26 cellular contexts compared by ENCODE assay signal in genomic region chr11:57092028-57092698, GRCh38.
"Had no signal": no experiment of that assay in that cellular context is flagged by ENCODE, and none has a peak within 500 bp of the region (broad histone marks: within the 10 kb centered on the region; RNA-seq: fewer than 3 reads in every experiment).

No MANE protein-coding gene starts in this region.

- H3K27ac Mint-ChIP-seq: dendritic cell treated with granulocyte-macrophage colony-stimulating factor and Interleukin-4, amounts not matched to agents 40 ng/mL and 50 ng/mL, for 4 days; effector memory CD8-positive, alpha-beta T cell; endodermal cell; mesothelial cell of epicardium had no signal

- H3K9me3 Mint-ChIP-seq: dendritic cell treated with granulocyte-macrophage colony-stimulating factor and Interleukin-4, amounts not matched to agents 40 ng/mL and 50 ng/mL, for 4 days; endodermal cell; mesothelial cell of epicardium had no signal

- H3K36me3 ChIP-seq: colonic mucosa, esophagus squamous epithelium, gastrocnemius medialis, heart right ventricle, left ventricle myocardium inferior, lower lobe of right lung had no signal

- H3K36me3 Mint-ChIP-seq: mesothelial cell of epicardium had no signal

- H3K27me3 ChIP-seq: colonic mucosa, esophagus squamous epithelium, gastrocnemius medialis, heart right ventricle had no signal

- ATAC-seq: effector memory CD8-positive, alpha-beta T cell; esophagus mucosa; gastrocnemius medialis; heart right ventricle; left cardiac atrium; lower lobe of right lung; mucosa of descending colon had no signal

- FAIRE-seq: endometrium, islet of Langerhans, keratinocyte had no signal

- H3K27ac ChIP-seq: colonic mucosa, epithelial cell of prostate, esophagus squamous epithelium, gastrocnemius medialis, heart right ventricle, left ventricle myocardium inferior, lower lobe of right lung had no signal

- H3K4me1 Mint-ChIP-seq: endodermal cell had no signal

- H3K4me3 Mint-ChIP-seq: dendritic cell treated with granulocyte-macrophage colony-stimulating factor and Interleukin-4, amounts not matched to agents 40 ng/mL and 50 ng/mL, for 4 days; effector memory CD8-positive, alpha-beta T cell; endodermal cell; mesothelial cell of epicardium had no signal

- DNase-seq: colonic mucosa; cortex of kidney; effector CD8-positive, alpha-beta T cell; effector memory CD8-positive, alpha-beta T cell; endodermal cell; erythroblast; esophagus squamous epithelium; foreskin fibroblast; foreskin melanocyte; gastrocnemius medialis; glutamatergic neuron; head of caudate nucleus; heart right ventricle; hippocampal formation; left cardiac atrium; left ventricle myocardium inferior; lower lobe of right lung; mesenchymal stem cell; mucosa of descending colon had no signal

- H3K4me1 ChIP-seq: colonic mucosa, esophagus squamous epithelium, gastrocnemius medialis, left ventricle myocardium inferior, lower lobe of right lung had no signal

- H3K4me3 ChIP-seq: colonic mucosa, esophagus squamous epithelium, gastrocnemius medialis, heart right ventricle, left ventricle myocardium inferior, lower lobe of right lung, mucosa of descending colon had no signal

- H3K9me3 ChIP-seq: colonic mucosa, esophagus squamous epithelium, gastrocnemius medialis, heart right ventricle, left ventricle myocardium inferior, lower lobe of right lung, mucosa of descending colon had no signal
